8 cellular contexts compared by ENCODE assay signal in the genomic region with DNA sequence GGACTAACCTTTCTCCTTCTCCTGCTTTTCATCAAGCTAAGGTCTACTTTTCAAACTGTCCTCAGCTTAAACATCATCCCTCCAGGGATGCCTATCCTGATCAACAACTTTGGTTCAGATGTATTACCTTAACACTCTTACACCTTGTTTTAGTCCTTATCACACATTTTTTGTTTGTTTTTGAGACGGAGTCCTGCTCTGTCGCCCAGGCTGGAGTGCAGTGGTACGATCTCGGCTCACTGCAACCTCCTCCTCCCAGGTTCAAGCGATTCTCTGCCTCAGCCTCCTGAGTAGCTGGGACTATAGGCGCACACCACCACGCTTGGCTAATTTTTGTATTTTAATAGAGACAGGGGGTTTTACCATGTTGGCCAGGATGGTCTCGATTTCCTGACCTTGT. TPM values are rescaled to one million over a fixed set of nuclear protein-coding genes. Genes with fewer than 3 reads are reported as not detected.
DNase-seq lines count a peak whose midpoint lies in the region; ATAC-seq and TF ChIP-seq lines count a peak whose summit lies in the region.
"Not testable (repeated sequence)": the region's sequence is repeated elsewhere in the genome, so short reads cannot be mapped to it uniquely, and the experiment has no call there.

No MANE protein-coding gene starts in this region.

- CTCF ChIA-PET in CD8-positive, alpha-beta T cell (lab: Charles Lee): interaction anchor here (0.6 to 2.3 kb wide), 4 partner anchors 13 to 183 kb away, joined by 3 to 9 read pairs (median 5); no protein-coding TSS in a partner anchor

- H3K4me3 ChIP-seq in CD8-positive, alpha-beta T cell (ENCODE audit: low read depth, low read length); KMS-11 (IDR thresholded peaks at IDR 0.05; ENCODE audit: insufficient read depth, low read depth, low read length): not testable (repeated sequence)
- H3K4me3 ChIP-seq in adipocyte (ENCODE audit: low read length) (peak overlapping the region; percentile 96), epithelial cell of esophagus (ENCODE audit: low read length) (peak overlapping the region; percentile 96), left lung (peak overlapping the region; percentile 73 to 78), osteoblast (ENCODE audit: insufficient read depth, low read length) (peak overlapping the region; percentile 89), thoracic aorta (peak overlapping the region; percentile 99)

- H2AFZ ChIP-seq in KMS-11 (ENCODE audit: low read depth); osteoblast (ENCODE audit: low read length): not testable (repeated sequence)

- H3K79me2 ChIP-seq in KMS-11 (ENCODE audit: insufficient read depth, low read depth) (peaks cover 31% of the 10 kb centered on the region), osteoblast (ENCODE audit: insufficient read depth, low read length) (peaks cover 31% of the 10 kb centered on the region)

- H3K27me3 ChIP-seq in CD8-positive, alpha-beta T cell (ENCODE audit: insufficient read depth, low read length); adipocyte (replicated peaks; ENCODE audit: control insufficient read depth, insufficient read depth, low read length); left lung; osteoblast (ENCODE audit: insufficient read depth, low read length); thoracic aorta (replicated peaks; ENCODE audit: insufficient read depth): not testable (repeated sequence)
- peaks cover 11% of the 10 kb centered on the region; the same call in 1 of the 2 replicates for H3K27me3 ChIP-seq in KMS-11 (ENCODE audit: insufficient read depth, low read depth)

- not testable (repeated sequence) for H4K20me1 ChIP-seq in KMS-11 (ENCODE audit: insufficient read depth); osteoblast (ENCODE audit: insufficient read depth, low read length)

- ATAC-seq in CD8-positive, alpha-beta T cell; left lung; thoracic aorta (ENCODE audit: insufficient number of reproducible peaks, low FRiP score, low read depth): not testable (repeated sequence)

- H3K27ac ChIP-seq in CD8-positive, alpha-beta T cell (ENCODE audit: low read depth, low read length); KMS-11; left lung; osteoblast (ENCODE audit: low read depth, low read length); thoracic aorta: not testable (repeated sequence)
- peak overlapping the region; percentile 88 for H3K27ac ChIP-seq in VCaP

- H3K36me3 Mint-ChIP-seq in CD8-positive, alpha-beta T cell: peaks cover 38% of the 10 kb centered on the region

- DNase-seq in CD8-positive, alpha-beta T cell; adipocyte (ENCODE audit: low read depth); epithelial cell of esophagus (ENCODE audit: low read depth); left lung; osteoblast (ENCODE audit: insufficient read length, low spot score, missing footprints); thoracic aorta (ENCODE audit: low spot score): not testable (repeated sequence)

- H3K4me1 ChIP-seq in CD8-positive, alpha-beta T cell (ENCODE audit: insufficient read depth, low read length): peaks cover 18% of the 10 kb centered on the region
- H3K4me1 ChIP-seq in KMS-11 (ENCODE audit: low read depth, poor library complexity, severe bottlenecking) (peaks cover 18% of the 10 kb centered on the region), adipocyte (ENCODE audit: control insufficient read depth, insufficient read depth, low read length) (peaks cover 20% of the 10 kb centered on the region), left lung (peaks cover 7 to 24% of the 10 kb centered on the region in 2 donors), osteoblast (ENCODE audit: insufficient read depth, low read length) (peaks cover 18% of the 10 kb centered on the region), thoracic aorta (ENCODE audit: control insufficient read depth in 1 of 2, low read depth in 2 of 2) (peaks cover 22 to 30% of the 10 kb centered on the region in 2 donors)

- H3K4me1 Mint-ChIP-seq in CD8-positive, alpha-beta T cell (ENCODE audit: low read depth): peaks cover 37% of the 10 kb centered on the region

- not testable (repeated sequence) for H3K27me3 Mint-ChIP-seq in CD8-positive, alpha-beta T cell (ENCODE audit: low read depth)

- H3K27ac Mint-ChIP-seq in CD8-positive, alpha-beta T cell: not testable (repeated sequence)

- peak overlapping the region; percentile 100 for H3K4me3 Mint-ChIP-seq in CD8-positive, alpha-beta T cell

- not testable (repeated sequence) for TF ChIP-seq CTCF in CD8-positive, alpha-beta T cell (IDR thresholded peaks at IDR 0.05); KMS-11 (conservative IDR thresholded peaks at IDR 0.05; ENCODE audit: low read depth, low read length); VCaP (conservative IDR thresholded peaks at IDR 0.05); epithelial cell of esophagus (IDR thresholded peaks at IDR 0.05; ENCODE audit: insufficient read depth, low read depth, low read length, missing control alignments); left lung (IDR thresholded peaks at IDR 0.05); osteoblast (IDR thresholded peaks at IDR 0.05; ENCODE audit: extremely low read depth, low read depth, low read length); thoracic aorta (IDR thresholded peaks at IDR 0.05)

- POLR2A ChIA-PET in CD8-positive, alpha-beta T cell (lab: Charles Lee): not testable (repeated sequence)

- intact Hi-C loops in CD8-positive, alpha-beta T cell (cut with DNase I, micrococcal nuclease): loop anchor here in 1 of 2 experiments (5.0 kb wide), 1 partner anchor 214 kb away; no protein-coding TSS in a partner anchor
- intact Hi-C loops in left lung (cut with DNase I): not testable (repeated sequence)

- H3K9ac ChIP-seq in KMS-11 (peak overlapping the region; percentile 74; the same call in 1 of the 2 replicates), adipocyte (ENCODE audit: low read length) (peak overlapping the region; percentile 92)

- peaks cover 12% of the 10 kb centered on the region for H3K36me3 ChIP-seq in CD8-positive, alpha-beta T cell (ENCODE audit: insufficient read depth, low read length)
- H3K36me3 ChIP-seq in KMS-11 (ENCODE audit: insufficient read depth) (peaks cover 10% of the 10 kb centered on the region; the same call in 1 of the 2 replicates), adipocyte (ENCODE audit: control insufficient read depth, insufficient read depth, low read length, severe bottlenecking) (peaks cover 22% of the 10 kb centered on the region), left lung (peaks cover 2 to 23% of the 10 kb centered on the region in 2 donors), osteoblast (ENCODE audit: insufficient read depth, low read length) (peaks cover 21% of the 10 kb centered on the region), thoracic aorta (peaks cover 22% of the 10 kb centered on the region)

- H3K4me2 ChIP-seq in KMS-11 (peak overlapping the region; percentile 92), osteoblast (ENCODE audit: insufficient read depth, low read length) (peak overlapping the region; percentile 92)

- not testable (repeated sequence) for H3K9me3 ChIP-seq in CD8-positive, alpha-beta T cell (ENCODE audit: low read length); adipocyte (ENCODE audit: control insufficient read depth, low read length); left lung; osteoblast (ENCODE audit: low read depth, low read length); thoracic aorta

- H3K9me3 Mint-ChIP-seq in CD8-positive, alpha-beta T cell: not testable (repeated sequence)

RNA-seq across cellular contexts. Expression of a gene that starts 1.3 kb away (rescaled TPM):
- total RNA-seq in CD8-positive, alpha-beta T cell: 10 to 100 TPM in 1 of 2 experiments, 1 to 10 TPM in 1; 7.0 to 12.1 TPM
- total RNA-seq in left lung (10 to 100 TPM; 40.5 to 41.3 TPM), osteoblast (34.7 and 35.1 TPM in 2 replicates), thoracic aorta (10 to 100 TPM; 32.5 to 39.7 TPM)

RNA-seq across cellular contexts. Expression of a gene that starts 9.7 kb away (rescaled TPM):
- total RNA-seq in CD8-positive, alpha-beta T cell: 10 to 100 TPM; 37.2 to 48.2 TPM
- total RNA-seq in left lung: 10 to 100 TPM; 51.2 to 55.6 TPM
- total RNA-seq in osteoblast: 64.5 and 67.7 TPM in 2 replicates
- total RNA-seq in thoracic aorta: 10 to 100 TPM; 49.7 to 97.6 TPM

RNA-seq across cellular contexts. Expression of a gene that starts 12.9 kb away (rescaled TPM):
- total RNA-seq in CD8-positive, alpha-beta T cell: 1 to 10 TPM in 1 of 2 experiments, under 1 TPM in 1; 0.98 to 1.7 TPM
- total RNA-seq in left lung: under 1 TPM in 1 of 2 donors, not detected in 1; 0.97 TPM
- 0.36 TPM in 1 of 2 replicates, not detected in the other for total RNA-seq in osteoblast
- not detected for total RNA-seq in thoracic aorta

RNA-seq across cellular contexts. Expression of a gene that starts 22.7 kb away (rescaled TPM):
- total RNA-seq in CD8-positive, alpha-beta T cell: 10 to 100 TPM; 35.0 to 40.4 TPM
- total RNA-seq in left lung (10 to 100 TPM; 29.7 to 35.0 TPM), osteoblast (25.3 and 26.8 TPM in 2 replicates), thoracic aorta (10 to 100 TPM; 19.1 to 27.7 TPM)

RNA-seq across cellular contexts. Expression of a gene that starts 23.0 kb away (rescaled TPM):
- total RNA-seq in CD8-positive, alpha-beta T cell: under 1 TPM; 0.49 to 0.94 TPM
- total RNA-seq in left lung (1 to 10 TPM; 5.8 to 8.7 TPM), osteoblast (10.6 and 12.7 TPM in 2 replicates), thoracic aorta (1 to 10 TPM; 5.6 to 8.7 TPM)
